Comparison of ENCODE assay signal across 9 cellular contexts in genomic region chr5:6556802-6557102, GRCh38.
"Had no signal": no experiment of that assay in that cellular context is flagged by ENCODE, and none has a peak within 500 bp of the region (broad histone marks: within the 10 kb centered on the region; RNA-seq: fewer than 3 reads in every experiment).

No MANE protein-coding gene starts in this region.

- H3K36me3 ChIP-seq: HAP-1 had no signal

- H3K9ac ChIP-seq: GM23248 had no signal

- H3K27ac ChIP-seq: GM23248, HL-60 had no signal

- H3K4me1 ChIP-seq: HAP-1 had no signal

- H3K9me3 ChIP-seq: HAP-1 had no signal

- H3K9me3 Mint-ChIP-seq: HFFc6 had no signal

- DNase-seq: GM23248, GOT3, H7, HFFc6 had no signal

- H2AFZ ChIP-seq: GM23248 had no signal

- H3K4me3 Mint-ChIP-seq: HFFc6 had no signal

- H3K27ac Mint-ChIP-seq: HFFc6 had no signal

- ATAC-seq: HCT116, HepG2, K562 had no signal

- H3K4me3 ChIP-seq: GM23248, HAP-1, K562 had no signal
